Comparison of ENCODE assay signal across 19 cellular contexts in the genomic region with DNA sequence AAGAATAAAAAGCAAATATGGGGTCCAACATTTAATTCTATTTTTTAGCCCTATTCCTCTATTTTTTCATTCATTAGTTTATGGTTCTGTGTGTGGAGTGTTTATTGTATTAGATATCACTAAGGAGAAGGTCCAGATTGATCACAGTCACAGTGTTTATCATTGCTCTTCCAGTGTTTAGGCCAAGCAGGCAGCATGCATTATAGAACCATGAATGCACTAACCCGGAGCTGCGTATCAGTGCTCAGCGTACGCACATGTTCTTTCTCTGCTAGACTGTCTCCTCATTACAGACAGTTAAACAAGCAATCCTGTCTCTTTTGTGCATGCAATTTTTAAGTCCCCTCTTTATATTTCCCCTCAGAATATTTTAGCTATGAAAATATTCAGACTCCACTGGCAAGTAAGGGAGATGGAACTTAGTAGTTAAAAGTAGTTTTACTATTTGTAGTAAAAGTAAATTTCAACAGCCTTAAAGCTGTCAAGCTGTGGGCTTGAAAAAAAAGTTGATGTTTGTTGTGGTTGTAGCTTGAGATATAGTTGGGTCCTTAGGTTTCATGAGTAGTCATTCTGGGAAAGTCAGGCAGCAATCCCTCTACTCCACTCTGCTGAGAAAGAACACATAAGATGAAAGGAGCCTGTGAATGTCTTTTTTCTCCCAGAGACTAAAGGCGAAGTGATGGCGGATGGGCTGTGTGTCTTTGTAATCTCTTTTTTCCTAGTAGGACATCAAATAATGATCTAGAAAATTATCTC.
A peak's percentile ranks its signal among the peaks of the same experiment; 100 is the strongest.
DNase-seq lines count a peak whose midpoint lies in the region; ATAC-seq and TF ChIP-seq lines count a peak whose summit lies in the region.
"Had no signal": no experiment of that assay in that cellular context is flagged by ENCODE, and none has a peak within 500 bp of the region (broad histone marks: within the 10 kb centered on the region; RNA-seq: fewer than 3 reads in every experiment).

No MANE protein-coding gene starts in this region.

- peaks cover 36% of the 10 kb centered on the region for H3K4me1 Mint-ChIP-seq in memory B cell
- no peaks in the 10 kb centered on the region for H3K4me1 Mint-ChIP-seq in activated naive CD4-positive, alpha-beta T cell treated with anti-CD3 and anti-CD28 coated beads for 36 hours (ENCODE audit: low read depth)
- H3K4me1 Mint-ChIP-seq: T-cell had no signal

- no peaks in the 10 kb centered on the region for H3K36me3 ChIP-seq in IMR-90 (ENCODE audit: control insufficient read depth, insufficient read depth, low read length)
- no peaks in the 10 kb centered on the region for H3K36me3 ChIP-seq in effector memory CD4-positive, alpha-beta T cell (ENCODE audit: control insufficient read depth, insufficient read depth, low read length)
- H3K36me3 ChIP-seq: SJSA1 had no signal

- dilution Hi-C loops in IMR-90 (cut with HindIII; ENCODE audit: low sequenced_read_pairs, unreplicated experiment), result no loop called here

- no peaks in the 10 kb centered on the region for H3K9me3 Mint-ChIP-seq in memory B cell
- no peaks in the 10 kb centered on the region for H3K9me3 Mint-ChIP-seq in activated naive CD4-positive, alpha-beta T cell treated with anti-CD3 and anti-CD28 coated beads for 36 hours
- H3K9me3 Mint-ChIP-seq: CD8-positive, alpha-beta T cell; GM23338; T-cell had no signal

- H3K9me3 ChIP-seq in IMR-90 (ENCODE audit: control insufficient read depth, insufficient read depth, low read length), result no peaks in the 10 kb centered on the region
- H3K9me3 ChIP-seq in effector memory CD4-positive, alpha-beta T cell (ENCODE audit: control insufficient read depth, low read length), result no peaks in the 10 kb centered on the region
- H3K9me3 ChIP-seq: SJSA1 had no signal

- intact Hi-C loops in IMR-90 (cut with micrococcal nuclease), result no loop called here
- intact Hi-C loops in activated naive CD4-positive, alpha-beta T cell treated with anti-CD3 and anti-CD28 coated beads for 36 hours (cut with micrococcal nuclease), result no loop called here

- H3K27ac Mint-ChIP-seq in memory B cell, result peak overlapping the region; percentile 76
- no peak overlapping the region for H3K27ac Mint-ChIP-seq in activated naive CD4-positive, alpha-beta T cell treated with anti-CD3 and anti-CD28 coated beads for 36 hours
- H3K27ac Mint-ChIP-seq: CD8-positive, alpha-beta T cell; T-cell had no signal

- BruUV-seq in IMR-90 (replicated peaks; lab: Mats Ljungman, UMichigan), result no TSS peak

- no peak for TF ChIP-seq RAD21 in IMR-90 (IDR thresholded peaks at IDR 0.05; ENCODE audit: low read length)

- H3K4me1 ChIP-seq in IMR-90 (ENCODE audit: control insufficient read depth, insufficient read depth, low read length), result peaks cover 2% of the 10 kb centered on the region; the same call in 1 of the 2 replicates
- H3K4me1 ChIP-seq in effector memory CD4-positive, alpha-beta T cell (ENCODE audit: control insufficient read depth, insufficient read depth, low read length, poor library complexity, severe bottlenecking), result no peaks in the 10 kb centered on the region
- H3K4me1 ChIP-seq: SJSA1 had no signal

- no peak overlapping the region for H4K91ac ChIP-seq in IMR-90 (ENCODE audit: insufficient read depth, low read depth, low read length)

- CTCF ChIA-PET in IMR-90 (lab: Yijun Ruan, JAX), result interaction anchor here (0.6 kb wide), 1 partner anchor 1033 kb away, joined by 7 read pairs; no protein-coding TSS in a partner anchor
- CTCF ChIA-PET in activated naive CD4-positive, alpha-beta T cell treated with anti-CD3 and anti-CD28 coated beads for 36 hours (lab: Charles Lee), result interaction anchor here (0.7 kb wide), 1 partner anchor 63 kb away, joined by 3 read pairs; no protein-coding TSS in a partner anchor

- H3K14ac ChIP-seq in IMR-90 (replicated peaks; ENCODE audit: low read depth, low read length), result no peak overlapping the region

- DNase-seq in IMR-90, result peak; percentile 52
- DNase-seq in memory B cell (ENCODE audit: low spot score in 2 of 2), result no peak
- no peak for DNase-seq in SW480 (ENCODE audit: low spot score)
- no peak for DNase-seq in iPS-NIHi7 (ENCODE audit: extremely low spot score)
- DNase-seq in activated naive CD4-positive, alpha-beta T cell treated with anti-CD3 and anti-CD28 coated beads for 36 hours, result no peak
- DNase-seq in effector memory CD4-positive, alpha-beta T cell, result no peak
- DNase-seq: CD8-positive, alpha-beta T cell; DMS79 treated with DMSO at 0.1 percent for 48 hours; GDM1; KBM-7; NCI-H1048; NCI-H1694; NCI-H446; T-cell had no signal

- H2AK9ac ChIP-seq in IMR-90 (replicated peaks; ENCODE audit: low read depth, low read length, poor library complexity), result no peak overlapping the region

- H3K4me3 ChIP-seq in IMR-90 (ENCODE audit: insufficient read depth, low read depth, low read length), result no peak overlapping the region
- H3K4me3 ChIP-seq in effector memory CD4-positive, alpha-beta T cell (ENCODE audit: insufficient read depth, low read depth, low read length, poor library complexity, severe bottlenecking), result no peak overlapping the region
- H3K4me3 ChIP-seq: GM23338, SJSA1 had no signal

- no peak overlapping the region for H4K8ac ChIP-seq in IMR-90 (ENCODE audit: low read depth in 2 of 2, low read length in 2 of 2)

- no peak overlapping the region for H3K27ac ChIP-seq in IMR-90 (ENCODE audit: insufficient read depth, low read length)
- no peak overlapping the region for H3K27ac ChIP-seq in effector memory CD4-positive, alpha-beta T cell (ENCODE audit: insufficient read depth, low read length, poor library complexity, severe bottlenecking)
- H3K27ac ChIP-seq: RWPE1, SJSA1 had no signal

- H3K9ac ChIP-seq in IMR-90 (ENCODE audit: low read depth, low read length), result no peak overlapping the region

- peaks cover 17% of the 10 kb centered on the region for H3K36me3 Mint-ChIP-seq in memory B cell
- no peaks in the 10 kb centered on the region for H3K36me3 Mint-ChIP-seq in activated naive CD4-positive, alpha-beta T cell treated with anti-CD3 and anti-CD28 coated beads for 36 hours (ENCODE audit: low read depth)
- H3K36me3 Mint-ChIP-seq: CD8-positive, alpha-beta T cell; T-cell had no signal

- H3K9me1 ChIP-seq in IMR-90 (ENCODE audit: insufficient read depth, low read length), result peaks cover 3% of the 10 kb centered on the region; the same call in 1 of the 2 replicates

- no peak overlapping the region for H4K5ac ChIP-seq in IMR-90 (ENCODE audit: low read depth, low read length)

- no peak for TF ChIP-seq CTCF in IMR-90 (conservative IDR thresholded peaks at IDR 0.05; ENCODE audit: low read depth, low read length)

- no peaks in the 10 kb centered on the region for H3K27me3 Mint-ChIP-seq in memory B cell
- H3K27me3 Mint-ChIP-seq in activated naive CD4-positive, alpha-beta T cell treated with anti-CD3 and anti-CD28 coated beads for 36 hours (ENCODE audit: low read depth), result no peaks in the 10 kb centered on the region

- no peak for TF ChIP-seq POLR2A in IMR-90 (IDR thresholded peaks at IDR 0.05; ENCODE audit: low read depth, low read length)

- no peaks in the 10 kb centered on the region for H3K27me3 ChIP-seq in IMR-90 (ENCODE audit: control insufficient read depth, insufficient read depth, low read length)
- H3K27me3 ChIP-seq in effector memory CD4-positive, alpha-beta T cell (replicated peaks; ENCODE audit: control insufficient read depth, insufficient read depth, low read length, poor library complexity, severe bottlenecking), result no peaks in the 10 kb centered on the region
- H3K27me3 ChIP-seq: SJSA1 had no signal

- no peak overlapping the region for H3K23ac ChIP-seq in IMR-90 (ENCODE audit: low read depth, low read length)

- POLR2A ChIA-PET in IMR-90 (lab: Charles Lee; ENCODE audit: unreplicated experiment), result no interaction called here

- ATAC-seq in GM18519 (IDR thresholded peaks at IDR 0.05; ENCODE audit: low FRiP score, unreplicated experiment) (peak; percentile 40), HG02852 (IDR thresholded peaks at IDR 0.05; ENCODE audit: unreplicated experiment) (peak; percentile 58), IMR-90 (ENCODE audit: low read depth) (peak; percentile 87), memory B cell (ENCODE audit: low read depth) (no peak)
- ATAC-seq: CD8-positive, alpha-beta T cell; GM23338; T-cell had no signal

- H4K20me1 ChIP-seq in IMR-90 (ENCODE audit: insufficient read depth, low read length), result no peaks in the 10 kb centered on the region

- H2BK15ac ChIP-seq in IMR-90 (ENCODE audit: low read depth, low read length), result no peak overlapping the region

- no peak overlapping the region for H2BK5ac ChIP-seq in IMR-90 (ENCODE audit: low read depth, low read length, poor library complexity, severe bottlenecking)

- no peak overlapping the region for H2BK20ac ChIP-seq in IMR-90 (ENCODE audit: low read depth, low read length)

- no peak overlapping the region for H3K4ac ChIP-seq in IMR-90 (ENCODE audit: low read depth, low read length)

- H3K18ac ChIP-seq in IMR-90 (ENCODE audit: low read depth, low read length), result no peak overlapping the region

- no peak overlapping the region for H3K56ac ChIP-seq in IMR-90 (ENCODE audit: extremely low read depth, insufficient read depth, low read length)

- H2BK120ac ChIP-seq in IMR-90 (ENCODE audit: low read depth, low read length), result no peak overlapping the region

- 37% methylated on average over 4 of the region's 6 CpGs; no CpG with 5 or more reads in 1 of the 2 experiments for WGBS in IMR-90 (ENCODE audit: extremely low coverage in 2 of 2, insufficient read length in 1 of 2), 2 experiments

- no peak overlapping the region for H2AK5ac ChIP-seq in IMR-90 (ENCODE audit: low read depth, low read length)

- H2AFZ ChIP-seq in IMR-90 (replicated peaks; ENCODE audit: low read length, poor library complexity), result no peak overlapping the region
- H2AFZ ChIP-seq: GM23338 had no signal

- H3K4me3 Mint-ChIP-seq in memory B cell, result no peak overlapping the region
- no peak overlapping the region for H3K4me3 Mint-ChIP-seq in activated naive CD4-positive, alpha-beta T cell treated with anti-CD3 and anti-CD28 coated beads for 36 hours
- H3K4me3 Mint-ChIP-seq: CD8-positive, alpha-beta T cell; GM23338; T-cell had no signal

- in situ Hi-C loops in IMR-90 (cut with MboI; ENCODE audit: low sequenced_read_pairs), result no loop called here

- H3K79me1 ChIP-seq in IMR-90 (ENCODE audit: low read depth in 1 of 2, low read length in 2 of 2), result peaks cover 3 to 4% of the 10 kb centered on the region in 2 experiments; a peak in 2 of 4 replicates

- no peak overlapping the region for H3K4me2 ChIP-seq in IMR-90 (ENCODE audit: low read depth, low read length)
- H3K4me2 ChIP-seq: GM23338 had no signal

TF ChIP-seq in IMR-90, 13 proteins besides CTCF, POLR2A, EP300 and RAD21 (continues in another document):
- TF ChIP-seq, protein P1, sequence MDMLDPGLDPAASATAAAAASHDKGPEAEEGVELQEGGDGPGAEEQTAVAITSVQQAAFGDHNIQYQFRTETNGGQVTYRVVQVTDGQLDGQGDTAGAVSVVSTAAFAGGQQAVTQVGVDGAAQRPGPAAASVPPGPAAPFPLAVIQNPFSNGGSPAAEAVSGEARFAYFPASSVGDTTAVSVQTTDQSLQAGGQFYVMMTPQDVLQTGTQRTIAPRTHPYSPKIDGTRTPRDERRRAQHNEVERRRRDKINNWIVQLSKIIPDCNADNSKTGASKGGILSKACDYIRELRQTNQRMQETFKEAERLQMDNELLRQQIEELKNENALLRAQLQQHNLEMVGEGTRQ (IDR thresholded peaks at IDR 0.05; ENCODE audit: low read depth, low read length), result no peak
- no peak for TF ChIP-seq BHLHE40 (IDR thresholded peaks at IDR 0.05; ENCODE audit: low read depth, low read length)
- TF ChIP-seq RFX5 (IDR thresholded peaks at IDR 0.05; ENCODE audit: low read depth, low read length), result no peak
- no peak for TF ChIP-seq CEBPB (IDR thresholded peaks at IDR 0.05; ENCODE audit: low read depth, low read length)
